ENCODE assay signal across 24 cellular contexts in the genomic region with DNA sequence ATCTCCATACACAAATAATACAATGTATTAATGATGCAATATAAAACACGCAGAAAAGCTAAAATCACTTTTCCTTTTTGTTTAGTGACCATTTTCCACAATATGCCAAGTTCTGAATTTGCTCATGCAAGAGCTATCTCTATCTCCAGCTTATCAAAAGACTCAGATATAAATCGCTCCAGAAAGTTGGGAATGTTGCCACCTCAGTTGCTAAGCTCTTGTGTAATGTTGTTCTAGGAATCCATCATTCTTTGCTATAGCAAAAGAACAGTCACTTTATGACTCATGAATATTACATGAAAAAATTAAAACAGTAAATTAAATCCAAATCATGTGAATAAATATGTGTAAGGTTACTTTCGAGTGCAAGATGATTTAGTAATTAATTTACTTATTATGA. TPM values are rescaled to one million over a fixed set of nuclear protein-coding genes. Genes with fewer than 3 reads are reported as not detected.
DNase-seq lines count a peak whose midpoint lies in the region; ATAC-seq, FAIRE-seq and TF ChIP-seq lines count a peak whose summit lies in the region.
"Had no signal": no experiment of that assay in that cellular context is flagged by ENCODE, and none has a peak within 500 bp of the region (broad histone marks: within the 10 kb centered on the region; RNA-seq: fewer than 3 reads in every experiment).

No MANE protein-coding gene starts in this region.

- DNase-seq in AG09309 (ENCODE audit: low read depth) (peak; percentile 53), RCC 7860 (ENCODE audit: low spot score) (peak; percentile 14), dermis blood vessel endothelial cell (peak; percentile 5), kidney tubule cell (ENCODE audit: low spot score) (peak; percentile 23), HuH-7 (ENCODE audit: low spot score) (no peak), substantia nigra (lab: John Stamatoyannopoulos, UW) (no peak)
- DNase-seq: activated CD4-positive, alpha-beta T cell treated with anti-CD3 and anti-CD28 coated beads for 1 hour; activated effector memory CD4-positive, alpha-beta T cell treated with Interleukin-2 at 50 U/mL for 16 hours; anterior cingulate cortex; islet precursor cell; MV-4-11; NCI-H1930; NCI-H510A treated with DMSO at 0.1 percent for 48 hours; retina; stimulated activated naive CD8-positive, alpha-beta T cell treated with anti-CD3 and anti-CD28 coated beads, Interleukin-15, Interleukin-2, amounts not matched to agents 100 U/mL and 50 U/mL, for 24 hours; T1000; upper lobe of right lung had no signal

- no peak overlapping the region for H3K4me3 ChIP-seq in AG09309 (ENCODE audit: control insufficient read depth, low read depth, low read length)
- H3K4me3 ChIP-seq: coronary artery, GM12878, SK-N-MC, upper lobe of right lung had no signal

- FAIRE-seq in RCC 7860 (lab: Jason Lieb, UNC), result no peak
- FAIRE-seq: G401.6 had no signal

- H3K27ac ChIP-seq in substantia nigra (ENCODE audit: low read depth, low read length, poor library complexity, severe bottlenecking), result no peak overlapping the region
- H3K27ac ChIP-seq: coronary artery, epithelial cell of prostate, SK-N-MC, upper lobe of right lung had no signal

- no peak for TF ChIP-seq CTCF in AG09309 (IDR thresholded peaks at IDR 0.05; ENCODE audit: control insufficient read depth, insufficient read depth, low read depth, low read length, missing control alignments)

- ATAC-seq in GM19395 (IDR thresholded peaks at IDR 0.05; ENCODE audit: unreplicated experiment), result no peak
- no peak for ATAC-seq in HG03342 (IDR thresholded peaks at IDR 0.05; ENCODE audit: unreplicated experiment)
- ATAC-seq: GM12878; stimulated activated naive CD8-positive, alpha-beta T cell treated with anti-CD3 and anti-CD28 coated beads, Interleukin-15, Interleukin-2, amounts not matched to agents 100 U/mL and 50 U/mL, for 24 hours; upper lobe of right lung had no signal

RNA-seq across cellular contexts. Expression of a gene that starts 8.7 kb away (rescaled TPM):
- 6.5 and 14.2 TPM in 2 replicates for total RNA-seq in dermis blood vessel endothelial cell

Comparison
In these comparisons a context has a peak if more than half of its experiments do, and no peak if none do; other contexts are left out.
1. DNase-seq: peak in AG09309 (single experiment), RCC 7860 (single experiment), dermis blood vessel endothelial cell (single experiment) and kidney tubule cell (single experiment); none in HuH-7 (single experiment) and substantia nigra (0 of 49).